In the genomic region with DNA sequence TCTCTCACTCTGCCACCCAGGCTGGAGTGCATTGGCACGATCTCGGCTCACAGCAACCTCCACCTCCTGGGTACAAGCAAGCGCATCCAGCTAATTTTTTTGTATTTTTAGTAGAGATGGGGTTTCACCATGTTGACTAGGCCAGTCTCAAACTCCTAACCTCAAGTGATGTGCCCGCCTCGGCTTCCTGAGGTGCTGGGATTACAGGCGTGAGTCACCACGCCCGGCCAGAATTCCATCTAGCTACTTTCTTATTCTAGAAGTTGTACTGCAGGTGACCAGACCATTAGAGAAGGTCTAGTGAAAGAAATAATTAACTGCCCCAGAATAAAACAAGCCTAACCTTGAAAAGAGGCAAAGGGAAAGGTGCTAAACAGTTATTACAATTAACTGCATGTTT, we compare ENCODE assay signal across 8 cellular contexts. TPM values are rescaled to one million over a fixed set of nuclear protein-coding genes. Genes with fewer than 3 reads are reported as not detected.
DNase-seq lines count a peak whose midpoint lies in the region; ATAC-seq, FAIRE-seq and TF ChIP-seq lines count a peak whose summit lies in the region.

No MANE protein-coding gene starts in this region.

- in situ Hi-C loops in Caki2 (cut with HindIII; ENCODE audit: low pct_unique_long_range_greater_than_20kb, low sequenced_read_pairs) = no loop called here
- in situ Hi-C loops in KBM-7 (cut with MboI; ENCODE audit: low pct_unique_long_range_greater_than_20kb, low sequenced_read_pairs) = no loop called here
- in situ Hi-C loops in GM12878 (cut with MboI) = no loop called here

- intact Hi-C loops in GM12878 (cut with micrococcal nuclease; ENCODE audit: unreplicated experiment) = no loop called here
- intact Hi-C loops in naive thymus-derived CD4-positive, alpha-beta T cell (cut with micrococcal nuclease) = loop anchor here (5.0 to 10.0 kb wide), 3 partner anchors 106 to 1662 kb away; partner anchors contain the start of gene TMEM154 (in 1 of the 2)

- no peaks in the 10 kb centered on the region for H3K27me3 ChIP-seq in GM12878 (replicated peaks in 1 of 2; ENCODE audit: control insufficient read depth in 2 of 2, insufficient read depth in 2 of 2, low read length in 1 of 2)
- no peaks in the 10 kb centered on the region for H3K27me3 ChIP-seq in naive thymus-derived CD4-positive, alpha-beta T cell (ENCODE audit: control insufficient read depth in 2 of 2, insufficient read depth in 2 of 2, low read length in 2 of 2)

- WGBS in GM12878 (ENCODE audit: insufficient coverage, insufficient replicate concordance, low lambda C conversion rate, missing lambda C conversion rate) = 52% methylated on average over 8 of the region's 8 CpGs

- no peak for TF ChIP-seq CTCF in GM12878 (IDR thresholded peaks at IDR 0.05 in 2 of 3, conservative IDR thresholded peaks at IDR 0.05 in 1 of 3; ENCODE audit: control insufficient read depth in 2 of 3, extremely low read depth in 1 of 3, insufficient read depth in 1 of 3, low read depth in 3 of 3, low read length in 3 of 3)

- H3K36me3 Mint-ChIP-seq in naive thymus-derived CD4-positive, alpha-beta T cell = peaks cover 0 to 9% (median 5%) of the 10 kb centered on the region in 5 donors

- POLR2A ChIA-PET in GM12878 (lab: Charles Lee) = interaction anchor here (0.6 to 2.9 kb wide), 14 partner anchors 10 to 1339 kb away, joined by 3 to 22 read pairs (median 4); no protein-coding TSS in a partner anchor
- POLR2A ChIA-PET in naive thymus-derived CD4-positive, alpha-beta T cell (lab: Charles Lee) = interaction anchor here (0.8 to 4.9 kb wide), 2 partner anchors 44 to 87 kb away, joined by 3 to 36 read pairs; partner anchors contain the start of gene RPS3A

- H3K9ac ChIP-seq in GM12878 (ENCODE audit: control insufficient read depth, insufficient read depth, low read length) = peak overlapping the region; percentile 96

- no peak for FAIRE-seq in GM12878 (lab: Jason Lieb, UNC)

- H3K4me1 Mint-ChIP-seq in naive thymus-derived CD4-positive, alpha-beta T cell = peaks cover 22 to 38% (median 34%) of the 10 kb centered on the region in 7 donors

- ATAC-seq in GM12878 (no peak), GM19452 (IDR thresholded peaks at IDR 0.05; ENCODE audit: unreplicated experiment) (no peak), GM18907 (IDR thresholded peaks at IDR 0.05; ENCODE audit: unreplicated experiment) (no peak)
- no peak for ATAC-seq in naive thymus-derived CD4-positive, alpha-beta T cell

- H3K9me3 ChIP-seq in GM12878 (replicated peaks; ENCODE audit: control insufficient read depth, insufficient read depth, low read length) = no peaks in the 10 kb centered on the region; the same call in 2 of the 3 replicates
- no peaks in the 10 kb centered on the region for H3K9me3 ChIP-seq in naive thymus-derived CD4-positive, alpha-beta T cell (ENCODE audit: control insufficient read depth in 2 of 3, low read length in 3 of 3)

- peak overlapping the region; percentile 78 to 100 (median 99) for H3K4me3 Mint-ChIP-seq in naive thymus-derived CD4-positive, alpha-beta T cell

- H3K9me3 Mint-ChIP-seq in naive thymus-derived CD4-positive, alpha-beta T cell = no peaks in the 10 kb centered on the region

- peaks cover 67% of the 10 kb centered on the region for H3K79me2 ChIP-seq in GM12878 (ENCODE audit: control insufficient read depth, insufficient read depth, low read length)

- H3K36me3 ChIP-seq in GM12878 (ENCODE audit: control insufficient read depth in 2 of 2, insufficient read depth in 2 of 2, low read length in 1 of 2) = no peaks in the 10 kb centered on the region; a peak in 2 of 4 replicates
- peaks cover 0 to 11% (median 0%) of the 10 kb centered on the region in 3 experiments for H3K36me3 ChIP-seq in naive thymus-derived CD4-positive, alpha-beta T cell (ENCODE audit: control insufficient read depth in 2 of 3, insufficient read depth in 3 of 3, low read length in 3 of 3)

- peaks cover 4% of the 10 kb centered on the region for H3K4me1 ChIP-seq in GM12878 (ENCODE audit: control insufficient read depth, insufficient read depth, low read length)
- H3K4me1 ChIP-seq in naive thymus-derived CD4-positive, alpha-beta T cell (ENCODE audit: control insufficient read depth in 2 of 2, insufficient read depth in 2 of 2, low read length in 2 of 2) = peaks cover 18 to 37% of the 10 kb centered on the region in 2 donors

- peak; percentile 37 for DNase-seq in Caki2 (ENCODE audit: low read depth)
- peak; percentile 20 for DNase-seq in KBM-7
- no peak for DNase-seq in GM12878 (ENCODE audit: low read depth, low spot score)
- DNase-seq in naive thymus-derived CD4-positive, alpha-beta T cell = no peak
- DNase-seq in SHP77 treated with DMSO at 0.1 percent for 48 hours (lab: John Stamatoyannopoulos, UW) = no peak
- no peak for DNase-seq in GM03348 (ENCODE audit: low spot score)

- TF ChIP-seq POLR2A in GM12878 (IDR thresholded peaks at IDR 0.05; ENCODE audit: low read depth, low read length) = no peak

- RAD21 ChIA-PET in GM12878 (lab: Charles Lee; ENCODE audit: unreplicated experiment) = interaction anchor here (0.6 to 7.2 kb wide), 7 partner anchors 16 to 86 kb away, joined by 3 to 36 read pairs (median 5); no protein-coding TSS in a partner anchor

- no TSS peak for BruUV-seq in GM12878 (replicated peaks; lab: Mats Ljungman, UMichigan)

- no peak overlapping the region for H2AFZ ChIP-seq in GM12878 (ENCODE audit: control insufficient read depth, low read depth, low read length)

- peak overlapping the region; percentile 100 for H3K4me3 ChIP-seq in GM12878
- peak overlapping the region; percentile 9 for H3K4me3 ChIP-seq in naive thymus-derived CD4-positive, alpha-beta T cell (ENCODE audit: low read length)

- no peaks in the 10 kb centered on the region for H3K27me3 Mint-ChIP-seq in naive thymus-derived CD4-positive, alpha-beta T cell

- no peaks in the 10 kb centered on the region for H4K20me1 ChIP-seq in GM12878 (ENCODE audit: control insufficient read depth, insufficient read depth)

- H3K4me2 ChIP-seq in GM12878 (ENCODE audit: control insufficient read depth, insufficient read depth) = peak overlapping the region; percentile 53

- SMC1A ChIA-PET in GM12878 (lab: Charles Lee; ENCODE audit: uncharacterized antibody, unreplicated experiment) = interaction anchor here (0.7 to 5.0 kb wide), 16 partner anchors 17 to 146 kb away, joined by 3 to 31 read pairs (median 4); partner anchors contain the start of gene RPS3A

- H3K27ac Mint-ChIP-seq in naive thymus-derived CD4-positive, alpha-beta T cell = peak overlapping the region in 7 of 9 donors; percentile 0 to 90 (median 50)

- TF ChIP-seq RAD21 in GM12878 (IDR thresholded peaks at IDR 0.05; ENCODE audit: insufficient read depth, low read depth, low read length) = no peak

- TF ChIP-seq EP300 in GM12878 (IDR thresholded peaks at IDR 0.05; ENCODE audit: borderline replicate concordance in 1 of 2, control insufficient read depth in 1 of 2, low read depth in 2 of 2, low read length in 2 of 2) = no peak

- H3K27ac ChIP-seq in GM12878 (ENCODE audit: control insufficient read depth, insufficient read depth) = no peak overlapping the region
- peak overlapping the region; percentile 6 for H3K27ac ChIP-seq in naive thymus-derived CD4-positive, alpha-beta T cell (ENCODE audit: low read depth, low read length)

- CTCF ChIA-PET in GM12878 (lab: Yijun Ruan, JAX) = interaction anchor here (0.5 to 3.8 kb wide), 7 partner anchors 51 to 568 kb away, joined by 3 to 21 read pairs (median 3); no protein-coding TSS in a partner anchor
- CTCF ChIA-PET in naive thymus-derived CD4-positive, alpha-beta T cell (lab: Charles Lee) = no interaction called here

TF ChIP-seq in GM12878, 131 proteins besides CTCF, POLR2A, EP300 and RAD21:
- TF ChIP-seq NRF1 (conservative IDR thresholded peaks at IDR 0.05; ENCODE audit: low read depth, low read length) = no peak
- TF ChIP-seq ZNF24 (IDR thresholded peaks at IDR 0.05) = no peak
- 0 out of 2 replicates have a peak, but pooled peaks have one; percentile 9 for TF ChIP-seq RUNX3 (IDR thresholded peaks at IDR 0.05; ENCODE audit: low read length)
- 0 out of 2 replicates have a peak, but pooled peaks have one; percentile 17 for TF ChIP-seq NFIC (IDR thresholded peaks at IDR 0.05; ENCODE audit: low read depth, low read length)
- no peak for TF ChIP-seq ZBTB33 (IDR thresholded peaks at IDR 0.05)
- TF ChIP-seq RBBP5 (conservative IDR thresholded peaks at IDR 0.05) = no peak

RNA-seq across cellular contexts. Expression of gene LRBA, which starts 2.2 kb away (rescaled TPM):
- total RNA-seq in Caki2 (2014; rRNA removed; shearing (Covaris generic); ENCODE audit: low replicate concordance) = 23.3 and 23.6 TPM in 2 replicates
- total RNA-seq in GM12878 (2013; cell fraction: nucleolus; rRNA removed) = 574 and 578 TPM in 2 replicates
- 75.5 and 89.8 TPM in 2 replicates for total RNA-seq in GM12878 (2014; rRNA removed)
- total RNA-seq in GM12878 (2014; rRNA removed; fragmentation: Illumina TruSeq; extraction: Trizol) = 93.4 and 101 TPM in 2 replicates
- total RNA-seq in GM12878 (2021) = 70.6 and 72.7 TPM in 2 replicates
- polyA plus RNA-seq in GM12878 (2011; ENCODE audit: low read depth) = 40.5 TPM
- polyA plus RNA-seq in GM12878 (2011; rRNA removed) = 74.6 and 82.6 TPM in 2 replicates
- polyA plus RNA-seq in GM12878 (2011; cell fraction: cytosol; rRNA removed) = 71.9 and 79.6 TPM in 2 replicates
- polyA plus RNA-seq in GM12878 (2011; cell fraction: nucleus; rRNA removed) = 58.5 and 60.2 TPM in 2 replicates
- polyA plus RNA-seq in GM12878 (2012) = 39.6 and 45.7 TPM in 2 replicates
- 74.4 and 98.9 TPM in 2 replicates for polyA plus RNA-seq in GM12878 (2014; fragmentation: Illumina TruSeq; extraction: Trizol)
- polyA plus RNA-seq in GM12878 (2014; fragmentation: Nextera tagmentation; extraction: Ambion mirVana) = 10 to 100 TPM; 20.3 to 22.0 TPM
- polyA plus RNA-seq in GM12878 (2014; rRNA removed) = 37.1 and 39.4 TPM in 2 replicates
- 10 to 100 TPM; 24.8 to 29.4 TPM for polyA plus RNA-seq in GM12878 (2016; fragmentation: Nextera tagmentation; extraction: Ambion mirVana)
- polyA minus RNA-seq in GM12878 (2011; rRNA and poly(A)+ RNA removed) = 433 TPM in 2 replicates
- polyA minus RNA-seq in GM12878 (2011; cell fraction: cytosol; rRNA and poly(A)+ RNA removed) = 91.3 and 96.2 TPM in 2 replicates
- polyA minus RNA-seq in GM12878 (2011; cell fraction: nucleus; rRNA and poly(A)+ RNA removed) = 384 and 542 TPM in 2 replicates
- 10 to 100 TPM; 51.2 to 71.4 (median 62.9) TPM for total RNA-seq in naive thymus-derived CD4-positive, alpha-beta T cell
- polyA plus RNA-seq in naive thymus-derived CD4-positive, alpha-beta T cell = 10 to 100 TPM; 20.8 to 23.9 TPM

Comparison
In these comparisons a context has a peak if more than half of its experiments do, and no peak if none do; other contexts are left out.
1. DNase-seq: peak in Caki2 (single experiment) and KBM-7 (single experiment); none in GM12878 (single experiment), naive thymus-derived CD4-positive, alpha-beta T cell (0 of 9), SHP77 treated with DMSO at 0.1 percent for 48 hours (single experiment) and GM03348 (single experiment).